8 cellular contexts compared by ENCODE assay signal in the genomic region with DNA sequence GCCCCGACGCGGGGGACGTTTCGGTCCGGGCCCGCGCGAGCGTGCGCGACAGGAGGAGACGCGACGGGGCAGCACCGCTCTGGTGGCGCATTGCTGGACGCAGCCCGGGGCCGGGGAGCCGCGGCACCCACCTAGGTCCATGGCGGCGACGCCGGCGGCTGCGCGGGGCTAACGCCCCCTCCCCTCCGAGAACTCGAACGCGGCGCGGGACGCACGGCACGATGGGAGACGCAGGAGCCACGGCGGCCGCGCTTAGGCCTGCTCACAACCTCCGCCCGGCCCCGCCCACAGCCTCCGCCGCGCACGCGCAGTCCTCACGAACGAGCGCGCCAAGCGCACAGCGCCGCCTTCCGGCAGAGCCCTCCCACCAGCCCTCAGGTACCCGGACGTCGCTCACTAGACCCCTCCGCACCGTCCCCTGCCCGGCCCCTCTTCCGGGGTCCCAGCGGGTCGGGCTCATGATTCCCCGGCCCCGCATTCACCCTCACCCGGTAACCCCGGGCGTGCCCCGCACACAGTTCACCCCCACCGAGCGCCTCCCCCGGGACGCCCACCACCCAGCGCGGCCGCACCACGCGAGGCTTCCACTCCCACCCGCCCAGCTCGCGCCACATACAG. TPM values are rescaled to one million over a fixed set of nuclear protein-coding genes. Genes with fewer than 3 reads are reported as not detected.
DNase-seq lines count a peak whose midpoint lies in the region; ATAC-seq lines count a peak whose summit lies in the region.

Gene GEMIN4 (minus strand): TSS at position 263 of the 618 bp plus-strand sequence. CDS start 122 bp downstream, at position 141.

- H3K9ac ChIP-seq in HUES6 (ENCODE audit: low read length) (peak within 1 kb of the TSS; percentile 91), muscle layer of colon (ENCODE audit: low read length) (peak within 1 kb of the TSS; percentile 6)

- ATAC-seq in GM21423 (IDR thresholded peaks at IDR 0.05; ENCODE audit: unreplicated experiment), result peak; percentile 74
- ATAC-seq in esophagus mucosa, result peak; percentile 96

- peak within 1 kb of the TSS; percentile 99 for H3K4me3 Mint-ChIP-seq in activated T-cell treated with anti-CD3 and anti-CD28 coated beads, Interleukin-2, amount 50 U/mL, for 24 hours

- H3K4me1 ChIP-seq in HUES6 (ENCODE audit: control insufficient read depth, insufficient read depth, low read length) (peaks cover 12% of the 10 kb centered on the region; the same call in 1 of the 2 replicates), muscle layer of colon (ENCODE audit: insufficient read depth, low read length) (peaks cover 21% of the 10 kb centered on the region)

- peaks cover 36% of the 10 kb centered on the region for H3K36me3 ChIP-seq in HUES6 (ENCODE audit: control insufficient read depth, insufficient read depth, low read length)
- H3K36me3 ChIP-seq in muscle layer of colon (ENCODE audit: insufficient read depth, low read length), result peaks cover 10% of the 10 kb centered on the region

- peaks cover 43% of the 10 kb centered on the region for H3K4me1 Mint-ChIP-seq in activated T-cell treated with anti-CD3 and anti-CD28 coated beads, Interleukin-2, amount 50 U/mL, for 24 hours (ENCODE audit: low read depth)

- DNase-seq in DMS153 (lab: John Stamatoyannopoulos, UW) (peak; percentile 61), OCI-M1 (lab: John Stamatoyannopoulos, UW) (peak; percentile 90)
- peak; percentile 100 for DNase-seq in activated T-cell treated with anti-CD3 and anti-CD28 coated beads, Interleukin-2, amount 50 U/mL, for 24 hours
- peak; percentile 98 for DNase-seq in stimulated activated CD8-positive, alpha-beta memory T cell treated with anti-CD3 and anti-CD28 coated beads, Interleukin-7, amount 100 ng/mL, for 1 hour (ENCODE audit: low read depth in 2 of 2)

- peaks cover 17% of the 10 kb centered on the region for H3K9me3 ChIP-seq in HUES6 (ENCODE audit: control insufficient read depth, insufficient read depth, low read depth, low read length)
- H3K9me3 ChIP-seq in muscle layer of colon (ENCODE audit: low read length), result no peaks in the 10 kb centered on the region

- H3K27me3 ChIP-seq in HUES6 (ENCODE audit: control insufficient read depth, insufficient read depth, low read length), result no peaks in the 10 kb centered on the region
- H3K27me3 ChIP-seq in muscle layer of colon (ENCODE audit: control insufficient read depth in 1 of 2, insufficient read depth in 2 of 2, low read length in 2 of 2), result no peaks in the 10 kb centered on the region

- peak within 1 kb of the TSS; percentile 86 for H3K4me3 ChIP-seq in HUES6 (ENCODE audit: low read depth, low read length)
- peak within 1 kb of the TSS; percentile 85 to 87 for H3K4me3 ChIP-seq in muscle layer of colon (ENCODE audit: low read depth in 1 of 2, low read length in 2 of 2)

- H3K27ac ChIP-seq in HUES6 (ENCODE audit: low read depth, low read length) (peak within 1 kb of the TSS; percentile 74; the same call in 1 of the 2 replicates), muscle layer of colon (ENCODE audit: low read depth, low read length) (peak within 1 kb of the TSS; percentile 13)

- peaks cover 4% of the 10 kb centered on the region for H3K9me3 Mint-ChIP-seq in activated T-cell treated with anti-CD3 and anti-CD28 coated beads, Interleukin-2, amount 50 U/mL, for 24 hours

- H3K27me3 Mint-ChIP-seq in activated T-cell treated with anti-CD3 and anti-CD28 coated beads, Interleukin-2, amount 50 U/mL, for 24 hours, result no peaks in the 10 kb centered on the region

- H3K36me3 Mint-ChIP-seq in activated T-cell treated with anti-CD3 and anti-CD28 coated beads, Interleukin-2, amount 50 U/mL, for 24 hours (ENCODE audit: low read depth), result peaks cover 60% of the 10 kb centered on the region

- peak within 1 kb of the TSS; percentile 98 for H3K27ac Mint-ChIP-seq in activated T-cell treated with anti-CD3 and anti-CD28 coated beads, Interleukin-2, amount 50 U/mL, for 24 hours

RNA-seq across cellular contexts. Expression of gene GEMIN4, which starts in this region (rescaled TPM):
- 20.1 TPM for total RNA-seq in esophagus mucosa

Comparison
In these comparisons a context has a peak if more than half of its experiments do, and no peak if none do; other contexts are left out.
1. Peak in every context shown above with its lines: DNase-seq, ATAC-seq, H3K4me3 ChIP-seq and H3K27ac ChIP-seq.